3 cellular contexts compared by ENCODE assay signal in genomic region chr5:177813026-177813425, GRCh38. TPM values are rescaled to one million over a fixed set of nuclear protein-coding genes. Genes with fewer than 3 reads are reported as not detected.
"Had no signal": no experiment of that assay in that cellular context is flagged by ENCODE, and none has a peak within 500 bp of the region (broad histone marks: within the 10 kb centered on the region; RNA-seq: fewer than 3 reads in every experiment).

No MANE protein-coding gene starts in this region.

RNA-seq across cellular contexts. Expression of gene FAM153A, which starts 30.3 kb away (rescaled TPM):
- total RNA-seq: dermis microvascular lymphatic vessel endothelial cell, glomerular endothelial cell, osteoblast had no signal
